Comparison of ENCODE assay signal across 26 cellular contexts in the genomic region with DNA sequence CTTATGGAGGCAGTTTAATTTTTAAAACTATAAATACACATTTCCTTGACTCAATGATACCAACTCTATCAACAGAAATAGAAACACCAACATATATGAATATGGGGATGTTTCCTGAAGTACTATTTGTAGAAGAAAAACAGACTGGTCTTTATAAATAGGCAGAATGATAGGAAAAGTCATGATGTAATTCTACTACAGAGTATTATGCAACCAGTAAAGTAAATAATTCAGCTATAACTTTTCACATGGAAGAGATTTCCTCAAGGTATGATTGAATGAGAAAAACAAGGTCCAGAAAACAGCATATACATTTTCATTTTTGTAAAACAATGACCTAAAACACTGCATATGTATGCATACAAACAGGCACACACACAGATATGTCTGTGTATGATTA.
"Had no signal": no experiment of that assay in that cellular context is flagged by ENCODE, and none has a peak within 500 bp of the region (broad histone marks: within the 10 kb centered on the region; RNA-seq: fewer than 3 reads in every experiment).

No MANE protein-coding gene starts in this region.

- H3K36me3 ChIP-seq: adrenal gland, ascending aorta, sigmoid colon had no signal

- H3K4me1 ChIP-seq: adrenal gland, ascending aorta, sigmoid colon, testis had no signal

- FAIRE-seq: frontal cortex had no signal

- DNase-seq: activated B cell treated with CpG ODN at 0.5 μM for 24 hours; activated CD4-positive, alpha-beta T cell treated with anti-CD3 and anti-CD28 coated beads for 36 hours; activated CD4-positive, alpha-beta T cell treated with anti-CD3 and anti-CD28 coated beads, Interleukin-2, amount 50 U/mL, for 4 hours; activated gamma-delta T cell treated with Interleukin-2 at 50 U/mL for 16 hours; adrenal gland; central memory CD4-positive, alpha-beta T cell; glutamatergic neuron; left ventricle myocardium superior; occipital lobe; posterior cingulate gyrus; sigmoid colon; stimulated activated CD4-positive, alpha-beta T cell treated with anti-CD3 and anti-CD28 coated beads, Interleukin-2, amount 100 ng/mL, for 48 hours; stimulated activated CD8-positive, alpha-beta memory T cell treated with anti-CD3 and anti-CD28 coated beads, Interleukin-4, amount 100 ng/mL, for 48 hours; stimulated activated naive B cell treated with anti-CD40 and anti-IgM and Interleukin-4, amounts not matched to agents 10 μg/mL and 1 μg/mL and 100 μg/mL, for 72 hours; T1000; testis had no signal

- H3K36me3 Mint-ChIP-seq: stimulated activated naive B cell treated with anti-CD40 and anti-IgM and Interleukin-4, amounts not matched to agents 10 μg/mL and 1 μg/mL and 100 μg/mL, for 72 hours; type B pancreatic cell had no signal

- H3K27ac ChIP-seq: adrenal gland, ascending aorta, coronary artery, esophagus muscularis mucosa, hepatocyte, sigmoid colon, testis had no signal

- H3K4me3 ChIP-seq: adrenal gland, ascending aorta, coronary artery, esophagus muscularis mucosa, hepatocyte, sigmoid colon, testis had no signal

- H3K27me3 ChIP-seq: adrenal gland, ascending aorta, esophagus muscularis mucosa, hepatocyte, sigmoid colon, testis had no signal

- H3K4me3 Mint-ChIP-seq: activated B cell treated with CpG ODN at 0.5 μM for 24 hours; activated CD4-positive, alpha-beta T cell treated with anti-CD3 and anti-CD28 coated beads for 36 hours; activated naive CD8-positive, alpha-beta T cell; memory B cell; neural crest cell; stimulated activated naive B cell treated with anti-CD40 and anti-IgM and Interleukin-4, amounts not matched to agents 10 μg/mL and 1 μg/mL and 100 μg/mL, for 72 hours; type B pancreatic cell had no signal

- H3K4me1 Mint-ChIP-seq: activated B cell treated with CpG ODN at 0.5 μM for 24 hours, memory B cell had no signal

- H3K9me3 Mint-ChIP-seq: activated B cell treated with CpG ODN at 0.5 μM for 24 hours; memory B cell; stimulated activated naive B cell treated with anti-CD40 and anti-IgM and Interleukin-4, amounts not matched to agents 10 μg/mL and 1 μg/mL and 100 μg/mL, for 72 hours had no signal

- ATAC-seq: activated CD4-positive, alpha-beta T cell treated with anti-CD3 and anti-CD28 coated beads for 36 hours; left ventricle myocardium superior; SK-N-SH treated with all-trans-retinoic acid at 6 μM for 48 hours; stimulated activated naive B cell treated with anti-CD40 and anti-IgM and Interleukin-4, amounts not matched to agents 10 μg/mL and 1 μg/mL and 100 μg/mL, for 72 hours had no signal

- H3K9me3 ChIP-seq: adrenal gland, ascending aorta, esophagus muscularis mucosa, sigmoid colon, testis had no signal

- H3K27me3 Mint-ChIP-seq: activated B cell treated with CpG ODN at 0.5 μM for 24 hours; activated CD4-positive, alpha-beta T cell treated with anti-CD3 and anti-CD28 coated beads for 36 hours; activated naive CD8-positive, alpha-beta T cell; memory B cell; type B pancreatic cell had no signal

- H3K27ac Mint-ChIP-seq: activated B cell treated with CpG ODN at 0.5 μM for 24 hours; activated CD4-positive, alpha-beta T cell treated with anti-CD3 and anti-CD28 coated beads for 36 hours; activated naive CD8-positive, alpha-beta T cell; memory B cell; stimulated activated naive B cell treated with anti-CD40 and anti-IgM and Interleukin-4, amounts not matched to agents 10 μg/mL and 1 μg/mL and 100 μg/mL, for 72 hours; type B pancreatic cell had no signal
